Comparison of ENCODE assay signal across 8 cellular contexts in genomic region chr13:28138012-28138755, GRCh38. TPM values are rescaled to one million over a fixed set of nuclear protein-coding genes. Genes with fewer than 3 reads are reported as not detected.
DNase-seq lines count a peak whose midpoint lies in the region; ATAC-seq, FAIRE-seq and TF ChIP-seq lines count a peak whose summit lies in the region.

Gene PAN3, plus strand, starts transcription at chr13:28138545. Its CDS starts 113 bp downstream, at chr13:28138658.

- TF ChIP-seq EP300 in A549 (IDR thresholded peaks at IDR 0.05), result no peak

- peak within 1 kb of the TSS; percentile 86 for H2AFZ ChIP-seq in mammary epithelial cell (ENCODE audit: low read depth, low read length)

- peak within 1 kb of the TSS; percentile 97 for H3K4me2 ChIP-seq in A549
- H3K4me2 ChIP-seq in mammary epithelial cell (ENCODE audit: insufficient read depth, low read depth, low read length), result peak within 1 kb of the TSS; percentile 87

- 2% methylated on average over 47 of the region's 84 CpGs for WGBS in A549 (ENCODE audit: missing lambda C conversion rate)
- 0% methylated on average over 10 of the region's 84 CpGs for WGBS in mammary epithelial cell (ENCODE audit: low coverage, missing lambda C conversion rate)

- in situ Hi-C loops in mammary epithelial cell (cut with MboI; ENCODE audit: low sequenced_read_pairs in 2 of 2), result no loop called here

- H3K79me2 ChIP-seq in mammary epithelial cell (ENCODE audit: insufficient read depth, low read length), result peaks cover 67% of the 10 kb centered on the region

- ATAC-seq in A549 (peak; percentile 75 to 85), GM18520 (IDR thresholded peaks at IDR 0.05; ENCODE audit: unreplicated experiment) (peak; percentile 46), HG03064 (IDR thresholded peaks at IDR 0.05; ENCODE audit: low read depth, unreplicated experiment) (peak; percentile 42)

- POLR2A ChIA-PET in A549 (lab: Yijun Ruan, JAX), result interaction anchor here (1.0 kb wide), 1 partner anchor 126 kb away, joined by 3 read pairs; no protein-coding TSS in a partner anchor

- peak within 1 kb of the TSS; percentile 93 for H3K9ac ChIP-seq in mammary epithelial cell (ENCODE audit: insufficient read depth, low read length)

- no peaks in the 10 kb centered on the region for H3K27me3 ChIP-seq in mammary epithelial cell (ENCODE audit: insufficient read depth, low read length)

- peak; percentile 64 for TF ChIP-seq POLR2A in A549 (IDR thresholded peaks at IDR 0.05; ENCODE audit: low read length)

- CTCF ChIA-PET in A549 (lab: Yijun Ruan, JAX), result no interaction called here
- CTCF ChIA-PET in mammary epithelial cell (lab: Charles Lee; ENCODE audit: low non-redundant PET), result no interaction called here

- H4K20me1 ChIP-seq in mammary epithelial cell (ENCODE audit: insufficient read depth, low read length), result no peaks in the 10 kb centered on the region

- H3K4me1 ChIP-seq in A549 (peaks cover 16% of the 10 kb centered on the region; the same call in 2 of the 3 replicates), mammary epithelial cell (ENCODE audit: insufficient read depth, low read length) (peaks cover 3% of the 10 kb centered on the region)

- dilution Hi-C loops in mammary epithelial cell (cut with HindIII; ENCODE audit: low sequenced_read_pairs), result no loop called here

- peak within 1 kb of the TSS; percentile 96 to 100 for H3K27ac ChIP-seq in A549
- H3K27ac ChIP-seq in mammary epithelial cell (ENCODE audit: insufficient read depth, low read depth, low read length), result peak within 1 kb of the TSS; percentile 86

- TF ChIP-seq RAD21 in A549 (conservative IDR thresholded peaks at IDR 0.05 in 1 of 2, IDR thresholded peaks at IDR 0.05 in 1 of 2), result no peak

- BruUV-seq in mammary epithelial cell (replicated peaks; lab: Mats Ljungman, UMichigan), result no TSS peak

- DNase-seq in A549 (ENCODE audit: low read depth in 1 of 2, low spot score in 1 of 2) (peak; percentile 55 to 85), NCI-H2227 (lab: John Stamatoyannopoulos, UW; ENCODE audit: unreplicated experiment) (peak; percentile 91), mammary epithelial cell (peak; percentile 88), iPS-NIHi7 (ENCODE audit: extremely low spot score) (peak; percentile 88), smooth muscle cell of the brain vasculature (ENCODE audit: low read depth, low spot score) (peak; percentile 84)

- no peaks in the 10 kb centered on the region for H3K36me3 ChIP-seq in mammary epithelial cell (ENCODE audit: insufficient read depth, low read length)

- no peak for TF ChIP-seq CTCF in A549 (IDR thresholded peaks at IDR 0.05)
- no peak for TF ChIP-seq CTCF in WI38 (IDR thresholded peaks at IDR 0.05; ENCODE audit: low read depth, low read length)
- no peak for TF ChIP-seq CTCF in mammary epithelial cell (conservative IDR thresholded peaks at IDR 0.05 in 1 of 2, IDR thresholded peaks at IDR 0.05 in 1 of 2; ENCODE audit: extremely low read depth in 1 of 2, insufficient read depth in 1 of 2, low read depth in 1 of 2, low read length in 2 of 2)

- intact Hi-C loops in mammary epithelial cell (cut with micrococcal nuclease), result loop anchor here (1.0 to 5.0 kb wide), 3 partner anchors 44 to 519 kb away; partner anchors contain the start of gene POMP

- no peak for FAIRE-seq in A549 (lab: Jason Lieb, UNC)

- H3K9me3 ChIP-seq in A549 (no peaks in the 10 kb centered on the region), mammary epithelial cell (replicated peaks; ENCODE audit: insufficient read depth, low read length) (no peaks in the 10 kb centered on the region)

- H3K4me3 ChIP-seq in A549 (peak within 1 kb of the TSS; percentile 99), WI38 (ENCODE audit: low read depth, low read length) (peak within 1 kb of the TSS; percentile 92), mammary epithelial cell (replicated peaks in 1 of 3; ENCODE audit: insufficient read depth in 1 of 3, low read depth in 2 of 3, low read length in 3 of 3) (peak within 1 kb of the TSS; percentile 73 to 79 (median 77))

TF ChIP-seq in A549, 52 proteins besides CTCF, POLR2A, EP300 and RAD21:
- TF ChIP-seq, protein P1, sequence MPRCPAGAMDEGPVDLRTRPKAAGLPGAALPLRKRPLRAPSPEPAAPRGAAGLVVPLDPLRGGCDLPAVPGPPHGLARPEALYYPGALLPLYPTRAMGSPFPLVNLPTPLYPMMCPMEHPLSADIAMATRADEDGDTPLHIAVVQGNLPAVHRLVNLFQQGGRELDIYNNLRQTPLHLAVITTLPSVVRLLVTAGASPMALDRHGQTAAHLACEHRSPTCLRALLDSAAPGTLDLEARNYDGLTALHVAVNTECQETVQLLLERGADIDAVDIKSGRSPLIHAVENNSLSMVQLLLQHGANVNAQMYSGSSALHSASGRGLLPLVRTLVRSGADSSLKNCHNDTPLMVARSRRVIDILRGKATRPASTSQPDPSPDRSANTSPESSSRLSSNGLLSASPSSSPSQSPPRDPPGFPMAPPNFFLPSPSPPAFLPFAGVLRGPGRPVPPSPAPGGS (IDR thresholded peaks at IDR 0.05), result 0 out of 3 replicates have a peak, but pooled peaks have one; percentile 32
- TF ChIP-seq, protein P2, sequence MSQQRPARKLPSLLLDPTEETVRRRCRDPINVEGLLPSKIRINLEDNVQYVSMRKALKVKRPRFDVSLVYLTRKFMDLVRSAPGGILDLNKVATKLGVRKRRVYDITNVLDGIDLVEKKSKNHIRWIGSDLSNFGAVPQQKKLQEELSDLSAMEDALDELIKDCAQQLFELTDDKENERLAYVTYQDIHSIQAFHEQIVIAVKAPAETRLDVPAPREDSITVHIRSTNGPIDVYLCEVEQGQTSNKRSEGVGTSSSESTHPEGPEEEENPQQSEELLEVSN (IDR thresholded peaks at IDR 0.05; ENCODE audit: borderline replicate concordance, low read depth), result peak; percentile 28; the same call in 1 of the 2 replicates
- peak; percentile 9; the same call in 1 of the 2 replicates for TF ChIP-seq PHF8 (IDR thresholded peaks at IDR 0.05; ENCODE audit: borderline replicate concordance, low read depth)
- TF ChIP-seq GATA3 (IDR thresholded peaks at IDR 0.05; ENCODE audit: borderline replicate concordance), result no peak
- no peak for TF ChIP-seq NR3C1 (IDR thresholded peaks at IDR 0.05)
- TF ChIP-seq EHMT2 (IDR thresholded peaks at IDR 0.05; ENCODE audit: low read depth), result no peak
- TF ChIP-seq MAX (IDR thresholded peaks at IDR 0.05), result peak; percentile 53; the same call in 1 of the 2 replicates
- TF ChIP-seq JUN (IDR thresholded peaks at IDR 0.05), result peak in 1 of 2 experiments; percentile 60; a peak in 2 of 5 replicates

RNA-seq across cellular contexts. Expression of gene PAN3, which starts in this region (rescaled TPM):
- polyA plus RNA-seq in A549 (2011; rRNA removed) (13.9 and 14.6 TPM in 2 replicates), A549 (2017; fragmentation: RNase III; extraction: RNeasy Plus Mini Kit Qiagen cat#74134 plus additional on column Dnase treatment) (5.9 to 6.6 TPM (median 6.2 TPM) in 3 replicates), mammary epithelial cell (8.6 TPM)
- 2.1 and 3.1 TPM in 2 replicates for polyA plus RNA-seq in A549 (2012; cell fraction: cytosol; rRNA removed)
- polyA plus RNA-seq in A549 (2012; cell fraction: nucleus; rRNA removed), result 2.7 and 4.7 TPM in 2 replicates
- polyA minus RNA-seq in A549 (2011; rRNA and poly(A)+ RNA removed), result 23.1 and 24.3 TPM in 2 replicates
- 10 to 100 TPM; 25.4 to 28.2 TPM for total RNA-seq in mammary epithelial cell
- 21.3 TPM for polyA minus RNA-seq in mammary epithelial cell

Comparison
In these comparisons a context has a peak if more than half of its experiments do, and no peak if none do; other contexts are left out.
1. Peak in every context shown above with its lines: DNase-seq, ATAC-seq, H3K4me3 ChIP-seq and H3K27ac ChIP-seq.